In genomic region chr2:147860009-147860408, GRCh38 we compare ENCODE assay signal across 22 cellular contexts. TPM values are rescaled to one million over a fixed set of nuclear protein-coding genes. Genes with fewer than 3 reads are reported as not detected.
DNase-seq lines count a peak whose midpoint lies in the region; ATAC-seq and TF ChIP-seq lines count a peak whose summit lies in the region.
"Had no signal": no experiment of that assay in that cellular context is flagged by ENCODE, and none has a peak within 500 bp of the region (broad histone marks: within the 10 kb centered on the region; RNA-seq: fewer than 3 reads in every experiment).

No MANE protein-coding gene starts in this region.

- H3K4me3 ChIP-seq in iPS-20b (ENCODE audit: low read length), result no peak overlapping the region
- H3K4me3 ChIP-seq: body of pancreas, tibial artery had no signal

- H2BK12ac ChIP-seq in H9 (ENCODE audit: insufficient read length, low read depth, low read length), result no peak overlapping the region

- H3K4ac ChIP-seq in H9 (ENCODE audit: low read depth, low read length), result no peak overlapping the region

- BruUV-seq in Calu3 (replicated peaks; lab: Mats Ljungman, UMichigan), result no TSS peak

- no peak overlapping the region for H2BK15ac ChIP-seq in H9 (ENCODE audit: low read depth, low read length)

- no peaks in the 10 kb centered on the region for H3K79me1 ChIP-seq in H9 (ENCODE audit: insufficient read depth, low read depth, low read length, poor library complexity, severe bottlenecking)

- no peak overlapping the region for H3K4me2 ChIP-seq in H9 (ENCODE audit: insufficient read depth, insufficient read length, low read length)

- WGBS in H9 (ENCODE audit: extremely low coverage, insufficient read length, low lambda C conversion rate), result no CpG with 5 or more reads among the region's 1 CpG

- no peak overlapping the region for H3K56ac ChIP-seq in H9 (ENCODE audit: insufficient read length, low read depth, low read length)

- no peak overlapping the region for H3K14ac ChIP-seq in H9 (ENCODE audit: insufficient read depth, low read length)

- H3K9ac ChIP-seq in H9 (ENCODE audit: extremely low read depth, insufficient read length, low read length), result no peak overlapping the region
- peak overlapping the region; percentile 50; the same call in 1 of the 2 replicates for H3K9ac ChIP-seq in iPS-20b (ENCODE audit: low read depth, low read length)

- H2BK20ac ChIP-seq in H9 (ENCODE audit: low read depth, low read length, poor library complexity, severe bottlenecking), result no peak overlapping the region

- no peak overlapping the region for H4K8ac ChIP-seq in H9 (replicated peaks; ENCODE audit: insufficient read length, low read depth, low read length)

- no peak overlapping the region for H3K4me3 Mint-ChIP-seq in Calu3 (ENCODE audit: low read depth, unreplicated experiment)
- H3K4me3 Mint-ChIP-seq in H9, result peak overlapping the region in 1 of 2 experiments; percentile 27; a peak in 1 of 5 replicates
- H3K4me3 Mint-ChIP-seq in activated T-cell treated with anti-CD3 and anti-CD28 coated beads, Interleukin-2, amount 50 U/mL, for 72 hours, result no peak overlapping the region

- DNase-seq in Calu3, result no peak
- DNase-seq in H9, result peak; percentile 32
- peak; percentile 98 for DNase-seq in NCI-H524 treated with DMSO at 0.1 percent for 48 hours (lab: John Stamatoyannopoulos, UW)
- DNase-seq in activated T-cell treated with anti-CD3 and anti-CD28 coated beads, Interleukin-2, amount 50 U/mL, for 72 hours, result no peak
- no peak for DNase-seq in stimulated activated CD4-positive, alpha-beta T cell treated with anti-CD3 and anti-CD28 coated beads, Interleukin-4, amount 100 ng/mL, for 1 hour
- no peak for DNase-seq in Ammon's horn (ENCODE audit: low spot score)
- DNase-seq: activated CD4-positive, alpha-beta T cell treated with anti-CD3 and anti-CD28 coated beads for 4 hours; body of pancreas; DMS53; effector memory CD4-positive, alpha-beta T cell; HCEC 1CT; KG1; left cardiac atrium; MV-4-11; NCI-H446 treated with DMSO at 0.1 percent for 48 hours; SHP77; small intestine; stimulated activated naive CD8-positive, alpha-beta T cell treated with anti-CD3 and anti-CD28 coated beads, Interleukin-15, Interleukin-2, amounts not matched to agents 100 U/mL and 50 U/mL, for 24 hours; tibial artery had no signal

- H3K27me3 ChIP-seq in H9 (ENCODE audit: insufficient read depth, low read length) (no peaks in the 10 kb centered on the region), iPS-20b (ENCODE audit: insufficient read depth, low read length) (no peaks in the 10 kb centered on the region)
- H3K27me3 ChIP-seq: body of pancreas, tibial artery had no signal

- H3K4me1 Mint-ChIP-seq in Calu3 (ENCODE audit: low read depth, unreplicated experiment) (peaks cover 6% of the 10 kb centered on the region), H9 (peaks cover 53 to 59% of the 10 kb centered on the region in 2 experiments)
- H3K4me1 Mint-ChIP-seq in activated T-cell treated with anti-CD3 and anti-CD28 coated beads, Interleukin-2, amount 50 U/mL, for 72 hours (ENCODE audit: low read depth), result peaks cover 10% of the 10 kb centered on the region

- intact Hi-C loops in Calu3 (cut with micrococcal nuclease; ENCODE audit: unreplicated experiment), result no loop called here

- H2BK120ac ChIP-seq in H9 (ENCODE audit: low read depth, low read length, poor library complexity, severe bottlenecking), result no peak overlapping the region

- H3K27ac Mint-ChIP-seq in Calu3 (ENCODE audit: unreplicated experiment) (peak overlapping the region; percentile 63), H9 (peak overlapping the region; percentile 65 to 98 (median 81); a peak in 4 of 7 replicates)
- H3K27ac Mint-ChIP-seq in activated T-cell treated with anti-CD3 and anti-CD28 coated beads, Interleukin-2, amount 50 U/mL, for 72 hours, result no peak overlapping the region
- H3K27ac Mint-ChIP-seq: progenitor cell of endocrine pancreas had no signal

- no peak overlapping the region for H2BK5ac ChIP-seq in H9 (ENCODE audit: insufficient read length, low read length)

- H4K5ac ChIP-seq in H9 (ENCODE audit: insufficient read length, low read depth, low read length), result no peak overlapping the region

- H3T11ph ChIP-seq in H9 (ENCODE audit: low read length), result no peak overlapping the region

- CTCF ChIA-PET in Calu3 (lab: Charles Lee), result no interaction called here

- H3K4me1 ChIP-seq in H9 (ENCODE audit: insufficient read depth, low read length) (peaks cover 10% of the 10 kb centered on the region; the same call in 1 of the 2 replicates), iPS-20b (ENCODE audit: insufficient read depth, low read length) (peaks cover 42% of the 10 kb centered on the region)

- H3K27ac ChIP-seq in H9 (ENCODE audit: insufficient read length, low read depth, low read length) (peak overlapping the region; percentile 75), iPS-20b (ENCODE audit: low read length) (no peak overlapping the region)
- H3K27ac ChIP-seq: body of pancreas, tibial artery had no signal

- H4K20me1 ChIP-seq in H9 (ENCODE audit: control insufficient read depth, insufficient read depth, insufficient read length), result no peaks in the 10 kb centered on the region

- H3K79me2 ChIP-seq in H9 (ENCODE audit: insufficient read depth, low read length), result peaks cover 16% of the 10 kb centered on the region; the same call in 1 of the 2 replicates

- no peak overlapping the region for H3K23ac ChIP-seq in H9 (ENCODE audit: insufficient read length, low read depth, low read length)

- TF ChIP-seq CTCF in Calu3 (IDR thresholded peaks at IDR 0.05; ENCODE audit: unreplicated experiment), result no peak
- TF ChIP-seq CTCF in H9 (conservative IDR thresholded peaks at IDR 0.05), result no peak

- no peak overlapping the region for H2AK5ac ChIP-seq in H9 (ENCODE audit: insufficient read length, low read length)

- no peaks in the 10 kb centered on the region for H3K36me3 Mint-ChIP-seq in Calu3 (ENCODE audit: insufficient read depth, unreplicated experiment)
- H3K36me3 Mint-ChIP-seq in H9 (ENCODE audit: insufficient read depth in 1 of 3, low read depth in 3 of 3), result no peaks in the 10 kb centered on the region
- H3K36me3 Mint-ChIP-seq in activated T-cell treated with anti-CD3 and anti-CD28 coated beads, Interleukin-2, amount 50 U/mL, for 72 hours (ENCODE audit: insufficient read depth in 2 of 2), result no peaks in the 10 kb centered on the region

- no peaks in the 10 kb centered on the region for H3K9me3 ChIP-seq in H9 (ENCODE audit: control insufficient read depth, low read depth, low read length)
- H3K9me3 ChIP-seq in iPS-20b (ENCODE audit: insufficient read depth, low read depth, low read length), result no peaks in the 10 kb centered on the region
- H3K9me3 ChIP-seq: body of pancreas, tibial artery had no signal

- no peaks in the 10 kb centered on the region for H3K27me3 Mint-ChIP-seq in Calu3 (ENCODE audit: unreplicated experiment)
- no peaks in the 10 kb centered on the region for H3K27me3 Mint-ChIP-seq in H9 (ENCODE audit: low read depth)
- no peaks in the 10 kb centered on the region for H3K27me3 Mint-ChIP-seq in activated T-cell treated with anti-CD3 and anti-CD28 coated beads, Interleukin-2, amount 50 U/mL, for 72 hours (ENCODE audit: low read depth)
- H3K27me3 Mint-ChIP-seq: progenitor cell of endocrine pancreas had no signal

- no peak overlapping the region for H3K18ac ChIP-seq in H9 (ENCODE audit: insufficient read length, low read depth, low read length)

- no peaks in the 10 kb centered on the region for H3K23me2 ChIP-seq in H9 (ENCODE audit: insufficient read length, low read depth, low read length, poor library complexity, severe bottlenecking)

- H4K91ac ChIP-seq in H9 (ENCODE audit: insufficient read length, low read depth, low read length), result no peak overlapping the region

- ATAC-seq in activated T-cell treated with anti-CD3 and anti-CD28 coated beads, Interleukin-2, amount 50 U/mL, for 72 hours (replicated peaks in 1 of 2), result no peak
- ATAC-seq in GM18873 (IDR thresholded peaks at IDR 0.05; ENCODE audit: low FRiP score, unreplicated experiment), result no peak
- ATAC-seq: body of pancreas; stimulated activated naive CD8-positive, alpha-beta T cell treated with anti-CD3 and anti-CD28 coated beads, Interleukin-15, Interleukin-2, amounts not matched to agents 100 U/mL and 50 U/mL, for 24 hours had no signal

- H3K9me3 Mint-ChIP-seq in Calu3 (ENCODE audit: low read depth, unreplicated experiment), result no peaks in the 10 kb centered on the region
- no peaks in the 10 kb centered on the region for H3K9me3 Mint-ChIP-seq in H9
- no peaks in the 10 kb centered on the region for H3K9me3 Mint-ChIP-seq in activated T-cell treated with anti-CD3 and anti-CD28 coated beads, Interleukin-2, amount 50 U/mL, for 72 hours

- H2AFZ ChIP-seq in H9 (ENCODE audit: low read length), result no peak overlapping the region

- no peaks in the 10 kb centered on the region for H3K36me3 ChIP-seq in iPS-20b (ENCODE audit: insufficient read depth, low read depth, low read length)
- H3K36me3 ChIP-seq: tibial artery had no signal

RNA-seq across cellular contexts. Expression of gene ACVR2A, which starts 15.2 kb away (rescaled TPM):
- total RNA-seq in Calu3 (2022), result 12.5 and 14.8 TPM in 2 replicates
- 13.4 and 14.5 TPM in 2 replicates for total RNA-seq in H9 (2021)
- total RNA-seq in activated T-cell treated with anti-CD3 and anti-CD28 coated beads, Interleukin-2, amount 50 U/mL, for 72 hours, result 1 to 10 TPM; 3.0 to 4.4 TPM

Comparison
In these comparisons a context has a peak if more than half of its experiments do, and no peak if none do; other contexts are left out.
1. DNase-seq: peak in H9 (single experiment) and NCI-H524 treated with DMSO at 0.1 percent for 48 hours (single experiment); none in Calu3 (single experiment), activated T-cell treated with anti-CD3 and anti-CD28 coated beads, Interleukin-2, amount 50 U/mL, for 72 hours (0 of 2), stimulated activated CD4-positive, alpha-beta T cell treated with anti-CD3 and anti-CD28 coated beads, Interleukin-4, amount 100 ng/mL, for 1 hour (single experiment) and Ammon's horn (single experiment).